In the genomic region with DNA sequence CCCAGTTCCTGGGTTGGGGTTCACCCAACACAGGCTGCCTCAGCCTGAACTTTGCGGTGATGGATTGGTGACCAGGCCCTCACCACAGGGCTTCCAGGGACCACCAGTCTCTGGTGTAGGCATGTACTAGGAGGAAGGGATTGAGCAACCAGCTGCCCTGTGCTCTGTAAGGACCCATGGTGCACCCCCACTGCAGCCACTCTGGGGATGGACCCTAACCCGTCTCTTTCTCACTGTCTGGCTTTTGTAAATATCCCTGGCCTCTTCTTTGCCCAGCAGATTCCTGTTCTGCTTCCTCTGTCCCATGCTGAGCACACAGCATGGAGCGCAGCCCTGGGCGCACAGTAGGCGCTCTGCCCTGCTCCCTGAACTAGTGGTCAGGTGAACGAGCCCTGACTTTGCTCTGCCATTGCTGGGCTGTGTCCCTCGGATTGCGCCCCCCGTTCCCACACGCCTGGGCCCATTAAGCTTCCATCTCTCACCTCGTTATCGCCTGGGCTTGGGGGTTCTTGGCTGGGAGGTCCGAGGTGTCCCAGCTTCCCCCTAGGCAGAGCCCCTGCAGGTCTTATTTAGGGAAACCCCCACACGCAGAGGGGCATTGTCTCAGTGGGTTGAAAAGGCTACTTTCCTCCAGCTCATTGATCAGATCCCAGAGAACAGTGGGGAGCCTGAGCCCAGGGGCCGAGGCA, we compare ENCODE assay signal across 1 cellular context.
TF ChIP-seq lines count a peak whose summit lies in the region.

No MANE protein-coding gene starts in this region.

TF ChIP-seq in H1, 55 proteins besides CTCF, POLR2A, EP300 and RAD21:
- TF ChIP-seq SIRT6 (IDR thresholded peaks at IDR 0.05; ENCODE audit: low read length) (no peak), CHD2 (IDR thresholded peaks at IDR 0.05; ENCODE audit: low read length) (no peak), CHD1 (IDR thresholded peaks at IDR 0.05; ENCODE audit: low read depth, low read length) (no peak), RFX5 (IDR thresholded peaks at IDR 0.05; ENCODE audit: borderline replicate concordance, low read depth, low read length) (no peak), RBBP5 (IDR thresholded peaks at IDR 0.05; ENCODE audit: borderline replicate concordance, low read depth, low read length) (no peak), CTBP2 (IDR thresholded peaks at IDR 0.05; ENCODE audit: borderline replicate concordance, insufficient read depth, insufficient read length, low read length) (peak; percentile 33), KDM5A (IDR thresholded peaks at IDR 0.05; ENCODE audit: low read length) (no peak), TAF1 (IDR thresholded peaks at IDR 0.05; ENCODE audit: low read depth, low read length) (0 out of 2 replicates have a peak, but pooled peaks have one; percentile 4), HDAC2 (IDR thresholded peaks at IDR 0.05; ENCODE audit: borderline replicate concordance in 1 of 2, low read depth in 2 of 2, low read length in 2 of 2) (0 out of 4 replicates have a peak, but pooled peaks of 1 of the 2 experiments have one; percentile 26), JUN (IDR thresholded peaks at IDR 0.05; ENCODE audit: low read depth, low read length) (no peak), TEAD4 (IDR thresholded peaks at IDR 0.05; ENCODE audit: low read depth, low read length) (no peak), TCF12 (IDR thresholded peaks at IDR 0.05; ENCODE audit: low read depth, low read length) (no peak), FOSL1 (IDR thresholded peaks at IDR 0.05; ENCODE audit: insufficient read depth, low read depth, low read length) (no peak), CBX8 (IDR thresholded peaks at IDR 0.05; ENCODE audit: borderline replicate concordance, low read depth, low read length) (no peak), CREB1 (IDR thresholded peaks at IDR 0.05) (no peak)
- TF ChIP-seq, protein P1, sequence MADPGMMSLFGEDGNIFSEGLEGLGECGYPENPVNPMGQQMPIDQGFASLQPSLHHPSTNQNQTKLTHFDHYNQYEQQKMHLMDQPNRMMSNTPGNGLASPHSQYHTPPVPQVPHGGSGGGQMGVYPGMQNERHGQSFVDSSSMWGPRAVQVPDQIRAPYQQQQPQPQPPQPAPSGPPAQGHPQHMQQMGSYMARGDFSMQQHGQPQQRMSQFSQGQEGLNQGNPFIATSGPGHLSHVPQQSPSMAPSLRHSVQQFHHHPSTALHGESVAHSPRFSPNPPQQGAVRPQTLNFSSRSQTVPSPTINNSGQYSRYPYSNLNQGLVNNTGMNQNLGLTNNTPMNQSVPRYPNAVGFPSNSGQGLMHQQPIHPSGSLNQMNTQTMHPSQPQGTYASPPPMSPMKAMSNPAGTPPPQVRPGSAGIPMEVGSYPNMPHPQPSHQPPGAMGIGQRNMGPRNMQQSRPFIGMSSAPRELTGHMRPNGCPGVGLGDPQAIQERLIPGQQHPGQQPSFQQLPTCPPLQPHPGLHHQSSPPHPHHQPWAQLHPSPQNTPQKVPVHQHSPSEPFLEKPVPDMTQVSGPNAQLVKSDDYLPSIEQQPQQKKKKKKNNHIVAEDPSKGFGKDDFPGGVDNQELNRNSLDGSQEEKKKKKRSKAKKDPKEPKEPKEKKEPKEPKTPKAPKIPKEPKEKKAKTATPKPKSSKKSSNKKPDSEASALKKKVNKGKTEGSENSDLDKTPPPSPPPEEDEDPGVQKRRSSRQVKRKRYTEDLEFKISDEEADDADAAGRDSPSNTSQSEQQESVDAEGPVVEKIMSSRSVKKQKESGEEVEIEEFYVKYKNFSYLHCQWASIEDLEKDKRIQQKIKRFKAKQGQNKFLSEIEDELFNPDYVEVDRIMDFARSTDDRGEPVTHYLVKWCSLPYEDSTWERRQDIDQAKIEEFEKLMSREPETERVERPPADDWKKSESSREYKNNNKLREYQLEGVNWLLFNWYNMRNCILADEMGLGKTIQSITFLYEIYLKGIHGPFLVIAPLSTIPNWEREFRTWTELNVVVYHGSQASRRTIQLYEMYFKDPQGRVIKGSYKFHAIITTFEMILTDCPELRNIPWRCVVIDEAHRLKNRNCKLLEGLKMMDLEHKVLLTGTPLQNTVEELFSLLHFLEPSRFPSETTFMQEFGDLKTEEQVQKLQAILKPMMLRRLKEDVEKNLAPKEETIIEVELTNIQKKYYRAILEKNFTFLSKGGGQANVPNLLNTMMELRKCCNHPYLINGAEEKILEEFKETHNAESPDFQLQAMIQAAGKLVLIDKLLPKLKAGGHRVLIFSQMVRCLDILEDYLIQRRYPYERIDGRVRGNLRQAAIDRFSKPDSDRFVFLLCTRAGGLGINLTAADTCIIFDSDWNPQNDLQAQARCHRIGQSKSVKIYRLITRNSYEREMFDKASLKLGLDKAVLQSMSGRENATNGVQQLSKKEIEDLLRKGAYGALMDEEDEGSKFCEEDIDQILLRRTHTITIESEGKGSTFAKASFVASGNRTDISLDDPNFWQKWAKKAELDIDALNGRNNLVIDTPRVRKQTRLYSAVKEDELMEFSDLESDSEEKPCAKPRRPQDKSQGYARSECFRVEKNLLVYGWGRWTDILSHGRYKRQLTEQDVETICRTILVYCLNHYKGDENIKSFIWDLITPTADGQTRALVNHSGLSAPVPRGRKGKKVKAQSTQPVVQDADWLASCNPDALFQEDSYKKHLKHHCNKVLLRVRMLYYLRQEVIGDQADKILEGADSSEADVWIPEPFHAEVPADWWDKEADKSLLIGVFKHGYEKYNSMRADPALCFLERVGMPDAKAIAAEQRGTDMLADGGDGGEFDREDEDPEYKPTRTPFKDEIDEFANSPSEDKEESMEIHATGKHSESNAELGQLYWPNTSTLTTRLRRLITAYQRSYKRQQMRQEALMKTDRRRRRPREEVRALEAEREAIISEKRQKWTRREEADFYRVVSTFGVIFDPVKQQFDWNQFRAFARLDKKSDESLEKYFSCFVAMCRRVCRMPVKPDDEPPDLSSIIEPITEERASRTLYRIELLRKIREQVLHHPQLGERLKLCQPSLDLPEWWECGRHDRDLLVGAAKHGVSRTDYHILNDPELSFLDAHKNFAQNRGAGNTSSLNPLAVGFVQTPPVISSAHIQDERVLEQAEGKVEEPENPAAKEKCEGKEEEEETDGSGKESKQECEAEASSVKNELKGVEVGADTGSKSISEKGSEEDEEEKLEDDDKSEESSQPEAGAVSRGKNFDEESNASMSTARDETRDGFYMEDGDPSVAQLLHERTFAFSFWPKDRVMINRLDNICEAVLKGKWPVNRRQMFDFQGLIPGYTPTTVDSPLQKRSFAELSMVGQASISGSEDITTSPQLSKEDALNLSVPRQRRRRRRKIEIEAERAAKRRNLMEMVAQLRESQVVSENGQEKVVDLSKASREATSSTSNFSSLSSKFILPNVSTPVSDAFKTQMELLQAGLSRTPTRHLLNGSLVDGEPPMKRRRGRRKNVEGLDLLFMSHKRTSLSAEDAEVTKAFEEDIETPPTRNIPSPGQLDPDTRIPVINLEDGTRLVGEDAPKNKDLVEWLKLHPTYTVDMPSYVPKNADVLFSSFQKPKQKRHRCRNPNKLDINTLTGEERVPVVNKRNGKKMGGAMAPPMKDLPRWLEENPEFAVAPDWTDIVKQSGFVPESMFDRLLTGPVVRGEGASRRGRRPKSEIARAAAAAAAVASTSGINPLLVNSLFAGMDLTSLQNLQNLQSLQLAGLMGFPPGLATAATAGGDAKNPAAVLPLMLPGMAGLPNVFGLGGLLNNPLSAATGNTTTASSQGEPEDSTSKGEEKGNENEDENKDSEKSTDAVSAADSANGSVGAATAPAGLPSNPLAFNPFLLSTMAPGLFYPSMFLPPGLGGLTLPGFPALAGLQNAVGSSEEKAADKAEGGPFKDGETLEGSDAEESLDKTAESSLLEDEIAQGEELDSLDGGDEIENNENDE (IDR thresholded peaks at IDR 0.05; ENCODE audit: insufficient replicate concordance, low read length) = no peak
- TF ChIP-seq, protein P2, sequence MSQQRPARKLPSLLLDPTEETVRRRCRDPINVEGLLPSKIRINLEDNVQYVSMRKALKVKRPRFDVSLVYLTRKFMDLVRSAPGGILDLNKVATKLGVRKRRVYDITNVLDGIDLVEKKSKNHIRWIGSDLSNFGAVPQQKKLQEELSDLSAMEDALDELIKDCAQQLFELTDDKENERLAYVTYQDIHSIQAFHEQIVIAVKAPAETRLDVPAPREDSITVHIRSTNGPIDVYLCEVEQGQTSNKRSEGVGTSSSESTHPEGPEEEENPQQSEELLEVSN (IDR thresholded peaks at IDR 0.05) = 0 out of 2 replicates have a peak, but pooled peaks have one; percentile 3
- TF ChIP-seq, protein P3, sequence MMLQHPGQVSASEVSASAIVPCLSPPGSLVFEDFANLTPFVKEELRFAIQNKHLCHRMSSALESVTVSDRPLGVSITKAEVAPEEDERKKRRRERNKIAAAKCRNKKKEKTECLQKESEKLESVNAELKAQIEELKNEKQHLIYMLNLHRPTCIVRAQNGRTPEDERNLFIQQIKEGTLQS (IDR thresholded peaks at IDR 0.05; ENCODE audit: insufficient read depth, low read depth, low read length) = no peak
